ENCODE assay signal across 8 cellular contexts in genomic region chr14:91323671-91324605, GRCh38.
DNase-seq lines count a peak whose midpoint lies in the region; ATAC-seq and TF ChIP-seq lines count a peak whose summit lies in the region.

No MANE protein-coding gene starts in this region.

- no peaks in the 10 kb centered on the region for H3K79me1 ChIP-seq in mesendoderm (ENCODE audit: low read length)

- H3K4me3 ChIP-seq in BE2C (ENCODE audit: low read depth, low read length) (peak overlapping the region; percentile 56), mesendoderm (ENCODE audit: low read length) (no peak overlapping the region)

- H2BK5ac ChIP-seq in mesendoderm (ENCODE audit: low read length) = no peak overlapping the region

- ATAC-seq in GM19025 (IDR thresholded peaks at IDR 0.05; ENCODE audit: low read depth, unreplicated experiment) (peak; percentile 65), HG03175 (IDR thresholded peaks at IDR 0.05; ENCODE audit: unreplicated experiment) (peak; percentile 72)

- DNase-seq in BE2C = peak; percentile 82
- peak; percentile 18 to 69 for DNase-seq in NCI-H526 (lab: John Stamatoyannopoulos, UW)
- DNase-seq in activated CD4-positive, alpha-beta memory T cell treated with anti-CD3 and anti-CD28 coated beads for 36 hours = peak; percentile 97
- peak; percentile 87 for DNase-seq in ecto neural progenitor cell (ENCODE audit: low spot score)
- DNase-seq in mesendoderm = peak; percentile 61
- peak; percentile 96 for DNase-seq in stimulated activated CD8-positive, alpha-beta memory T cell treated with anti-CD3 and anti-CD28 coated beads, Interleukin-15, amount 100 ng/mL, for 24 hours (ENCODE audit: low read depth)

- intact Hi-C loops in activated CD4-positive, alpha-beta memory T cell treated with anti-CD3 and anti-CD28 coated beads for 36 hours (cut with micrococcal nuclease) = loop anchor here (1.0 to 5.0 kb wide), 8 partner anchors 8 to 548 kb away; no protein-coding TSS in a partner anchor

- H3K4ac ChIP-seq in mesendoderm (ENCODE audit: low read depth, low read length) = no peak overlapping the region

- peak overlapping the region; percentile 9 for H3K56ac ChIP-seq in mesendoderm (ENCODE audit: low read length)

- no peaks in the 10 kb centered on the region for H3K27me3 Mint-ChIP-seq in activated CD4-positive, alpha-beta memory T cell treated with anti-CD3 and anti-CD28 coated beads for 36 hours

- no peaks in the 10 kb centered on the region for H3K27me3 ChIP-seq in BE2C
- no peaks in the 10 kb centered on the region for H3K27me3 ChIP-seq in mesendoderm (ENCODE audit: insufficient read depth, low read length, poor library complexity)

- H3K9me3 ChIP-seq in BE2C = no peaks in the 10 kb centered on the region

- H3K9ac ChIP-seq in mesendoderm (ENCODE audit: low read length) = no peak overlapping the region

- H3K9me3 Mint-ChIP-seq in activated CD4-positive, alpha-beta memory T cell treated with anti-CD3 and anti-CD28 coated beads for 36 hours = no peaks in the 10 kb centered on the region

- no peak overlapping the region for H3K4me2 ChIP-seq in mesendoderm (ENCODE audit: low read length)

- H3K4me1 Mint-ChIP-seq in activated CD4-positive, alpha-beta memory T cell treated with anti-CD3 and anti-CD28 coated beads for 36 hours (ENCODE audit: low read depth) = peaks cover 62% of the 10 kb centered on the region

- POLR2A ChIA-PET in activated CD4-positive, alpha-beta memory T cell treated with anti-CD3 and anti-CD28 coated beads for 36 hours (lab: Charles Lee) = interaction anchor here (0.7 to 3.4 kb wide), 13 partner anchors 26 to 94 kb away, joined by 3 to 38 read pairs (median 4); partner anchors contain the start of gene CCDC88C

- no peak overlapping the region for H2AK5ac ChIP-seq in mesendoderm (ENCODE audit: low read length)

- peak overlapping the region; percentile 99 for H3K27ac Mint-ChIP-seq in activated CD4-positive, alpha-beta memory T cell treated with anti-CD3 and anti-CD28 coated beads for 36 hours

- H3K36me3 ChIP-seq in BE2C = no peaks in the 10 kb centered on the region
- H3K36me3 ChIP-seq in mesendoderm (ENCODE audit: control insufficient read depth, insufficient read depth, low read length) = no peaks in the 10 kb centered on the region

- no CpG with 5 or more reads among the region's 25 CpGs for WGBS in mesendoderm (ENCODE audit: extremely low coverage, insufficient coverage, low lambda C conversion rate)

- CTCF ChIA-PET in activated CD4-positive, alpha-beta memory T cell treated with anti-CD3 and anti-CD28 coated beads for 36 hours (lab: Charles Lee) = interaction anchor here (0.6 to 5.1 kb wide), 44 partner anchors 8 to 549 kb away, joined by 3 to 99 read pairs (median 4); partner anchors contain the start of genes CCDC88C and PPP4R3A

- H3K27ac ChIP-seq in mesendoderm (ENCODE audit: low read depth, low read length) = no peak overlapping the region

- H2BK120ac ChIP-seq in mesendoderm (ENCODE audit: low read depth, low read length) = no peak overlapping the region

- no peaks in the 10 kb centered on the region for H3K79me2 ChIP-seq in mesendoderm (ENCODE audit: control insufficient read depth, insufficient read depth, low read length)

- H3K4me1 ChIP-seq in BE2C (peaks cover 19% of the 10 kb centered on the region), mesendoderm (ENCODE audit: control insufficient read depth, low read depth, low read length) (peaks cover 2% of the 10 kb centered on the region)

- no peak overlapping the region for H4K8ac ChIP-seq in mesendoderm (ENCODE audit: low read depth, low read length)

- peak overlapping the region; percentile 82 for H3K4me3 Mint-ChIP-seq in activated CD4-positive, alpha-beta memory T cell treated with anti-CD3 and anti-CD28 coated beads for 36 hours

- H4K5ac ChIP-seq in mesendoderm (ENCODE audit: low read length) = no peak overlapping the region

- H3K36me3 Mint-ChIP-seq in activated CD4-positive, alpha-beta memory T cell treated with anti-CD3 and anti-CD28 coated beads for 36 hours = peaks cover 48% of the 10 kb centered on the region

- no peak overlapping the region for H2BK15ac ChIP-seq in mesendoderm (replicated peaks; ENCODE audit: low read depth)

- no peak overlapping the region for H3K18ac ChIP-seq in mesendoderm (ENCODE audit: low read length)

- TF ChIP-seq CTCF in BE2C (IDR thresholded peaks at IDR 0.05; ENCODE audit: low read depth, low read length) = peak; percentile 98

- no peak overlapping the region for H3K23ac ChIP-seq in mesendoderm (ENCODE audit: low read length)

Comparison
In these comparisons a context has a peak if more than half of its experiments do, and no peak if none do; other contexts are left out.
1. DNase-seq: peak in every context shown above with its lines; median percentile 97 in activated CD4-positive, alpha-beta memory T cell treated with anti-CD3 and anti-CD28 coated beads for 36 hours; 96 in stimulated activated CD8-positive, alpha-beta memory T cell treated with anti-CD3 and anti-CD28 coated beads, Interleukin-15, amount 100 ng/mL, for 24 hours; 87 in ecto neural progenitor cell; 82 in BE2C; 61 in mesendoderm; 44 in NCI-H526.